11 cellular contexts compared by ENCODE assay signal in genomic region chr5:61313960-61314681, GRCh38. TPM values are rescaled to one million over a fixed set of nuclear protein-coding genes. Genes with fewer than 3 reads are reported as not detected.
A peak's percentile ranks its signal among the peaks of the same experiment; 100 is the strongest.
DNase-seq lines count a peak whose midpoint lies in the region; ATAC-seq and TF ChIP-seq lines count a peak whose summit lies in the region.
"Had no signal": no experiment of that assay in that cellular context is flagged by ENCODE, and none has a peak within 500 bp of the region (broad histone marks: within the 10 kb centered on the region; RNA-seq: fewer than 3 reads in every experiment).

No MANE protein-coding gene starts in this region.

- CTCF ChIA-PET in BJ (lab: Yijun Ruan, JAX): interaction anchor here (0.8 to 1.1 kb wide), 3 partner anchors 9 to 258 kb away, joined by 3 to 4 read pairs (median 4); no protein-coding TSS in a partner anchor

- peaks cover 7% of the 10 kb centered on the region for H3K4me1 Mint-ChIP-seq in GM23338

- no peaks in the 10 kb centered on the region for H3K9me3 Mint-ChIP-seq in GM23338

- no peaks in the 10 kb centered on the region for H3K9me2 ChIP-seq in GM23338 (ENCODE audit: insufficient read depth)

- no peak overlapping the region for H3K27ac Mint-ChIP-seq in GM23338

- H3F3A ChIP-seq in GM23338 (replicated peaks; ENCODE audit: low read depth): no peaks in the 10 kb centered on the region

- H3K9me3 ChIP-seq in mesodermal cell (ENCODE audit: control insufficient read depth, low read length): no peaks in the 10 kb centered on the region
- H3K9me3 ChIP-seq: neutrophil had no signal

- H3K27ac ChIP-seq in mesodermal cell (ENCODE audit: low read depth, low read length, severe bottlenecking): peak overlapping the region; percentile 88
- H3K27ac ChIP-seq in GM23338 (ENCODE audit: low read depth): no peak overlapping the region
- H3K27ac ChIP-seq: neutrophil had no signal

- H3K36me3 ChIP-seq in BJ (ENCODE audit: control insufficient read depth, insufficient read depth, low read length) (no peaks in the 10 kb centered on the region), mesodermal cell (ENCODE audit: control insufficient read depth, insufficient read depth, low read length) (no peaks in the 10 kb centered on the region), GM23338 (ENCODE audit: insufficient read depth) (no peaks in the 10 kb centered on the region)
- H3K36me3 ChIP-seq: neutrophil had no signal

- H3K4me3 ChIP-seq in BJ (ENCODE audit: low read depth, low read length): no peak overlapping the region
- H3K4me3 ChIP-seq in mesodermal cell (ENCODE audit: extremely low read depth, insufficient read depth, low read length, poor library complexity, severe bottlenecking): no peak overlapping the region
- H3K4me3 ChIP-seq in GM23338: no peak overlapping the region

- H3K27me3 ChIP-seq in BJ (ENCODE audit: control insufficient read depth, insufficient read depth, low read length): no peaks in the 10 kb centered on the region
- peaks cover 42% of the 10 kb centered on the region for H3K27me3 ChIP-seq in GM23338 (ENCODE audit: insufficient read depth)
- H3K27me3 ChIP-seq: neutrophil had no signal

- peaks cover 15% of the 10 kb centered on the region for H3K27me3 Mint-ChIP-seq in GM23338 (ENCODE audit: insufficient read depth, low read depth, poor library complexity)

- H3K79me2 ChIP-seq in GM23338 (replicated peaks; ENCODE audit: insufficient read depth): no peaks in the 10 kb centered on the region

- H2AFZ ChIP-seq in GM23338: no peak overlapping the region

- POLR2A ChIA-PET in BJ (lab: Charles Lee): no interaction called here

- 100% methylated on average over 1 of the region's 1 CpG for WGBS in mesodermal cell (ENCODE audit: insufficient coverage in 2 of 2), 2 experiments

- no peak overlapping the region for H3K4me2 ChIP-seq in GM23338

- H4K20me1 ChIP-seq in GM23338 (replicated peaks; ENCODE audit: insufficient read depth): no peaks in the 10 kb centered on the region

- no peak for TF ChIP-seq CTCF in BJ (IDR thresholded peaks at IDR 0.05; ENCODE audit: insufficient read depth, low read depth, low read length)
- no peak for TF ChIP-seq CTCF in GM23338 (conservative IDR thresholded peaks at IDR 0.05; ENCODE audit: low read depth in 2 of 2)

- H3K4me1 ChIP-seq in mesodermal cell (ENCODE audit: control insufficient read depth, insufficient read depth, low read length, poor library complexity, severe bottlenecking): peaks cover 24% of the 10 kb centered on the region
- peaks cover 3% of the 10 kb centered on the region; the same call in 1 of the 2 replicates for H3K4me1 ChIP-seq in GM23338 (ENCODE audit: insufficient read depth)

- DNase-seq in BJ (ENCODE audit: low read depth) (peak; percentile 52), Kasumi-1 (lab: John Stamatoyannopoulos, UW) (peak; percentile 67 to 86), astrocyte of the hippocampus (ENCODE audit: low read depth, low spot score) (peak; percentile 81), NCI-H345 (lab: John Stamatoyannopoulos, UW) (no peak), GM23338 (ENCODE audit: low spot score) (no peak), SK-N-DZ (ENCODE audit: low spot score) (no peak)
- DNase-seq: activated T-cell treated with anti-CD3 and anti-CD28 coated beads, Interleukin-2, amount 50 U/mL, for 1 hour; SHP77 had no signal

- no peaks in the 10 kb centered on the region for H3K36me3 Mint-ChIP-seq in GM23338 (ENCODE audit: low read depth)

- no peak for ATAC-seq in HG02588 (IDR thresholded peaks at IDR 0.05; ENCODE audit: unreplicated experiment)
- no peak for ATAC-seq in GM23338

- H3K4me3 Mint-ChIP-seq in GM23338: no peak overlapping the region

TF ChIP-seq in GM23338, 12 proteins besides CTCF, POLR2A, EP300 and RAD21 (continues in another document):
- TF ChIP-seq ZNF331 (CRISPR knock-in tag; IDR thresholded peaks at IDR 0.05; ENCODE audit: low read depth): no peak
- TF ChIP-seq POLR2AphosphoS5 (IDR thresholded peaks at IDR 0.05; ENCODE audit: low read depth): no peak
- TF ChIP-seq NANOG (IDR thresholded peaks at IDR 0.05; ENCODE audit: borderline replicate concordance): no peak
- TF ChIP-seq EZH2phosphoT487 (IDR thresholded peaks at IDR 0.05; ENCODE audit: unreplicated experiment): no peak
- TF ChIP-seq ZNF462 (CRISPR knock-in tag; IDR thresholded peaks at IDR 0.05): no peak
- no peak for TF ChIP-seq ETS1 (IDR thresholded peaks at IDR 0.05)

RNA-seq across cellular contexts. Expression of gene ZSWIM6, which starts 17.9 kb away (rescaled TPM):
- polyA plus RNA-seq in BJ (2011; rRNA removed) (11.1 and 11.8 TPM in 2 replicates), GM23338 (2016; fragmentation: Nextera tagmentation; extraction: Ambion mirVana) (3.8 and 3.9 TPM in 2 replicates)
- polyA minus RNA-seq in BJ (2011; rRNA and poly(A)+ RNA removed): 22.9 and 28.0 TPM in 2 replicates
- 28.0 TPM for polyA plus RNA-seq in mesodermal cell (2013, experiment 1 of 2)
- 24.4 TPM for polyA plus RNA-seq in mesodermal cell (2013, experiment 2 of 2)
- 6.0 and 6.6 TPM in 2 replicates for total RNA-seq in GM23338 (2014; rRNA removed; shearing (Covaris generic))
- polyA plus RNA-seq in SK-N-DZ (2014; cell fraction: cytosol; rRNA removed): 18.2 and 19.6 TPM in 2 replicates
- polyA plus RNA-seq in SK-N-DZ (2014; cell fraction: nucleus; rRNA removed): 34.6 and 46.9 TPM in 2 replicates

Comparison
In these comparisons a context has a peak if more than half of its experiments do, and no peak if none do; other contexts are left out.
1. DNase-seq: peak in BJ (single experiment), Kasumi-1 (2 of 2) and astrocyte of the hippocampus (single experiment); none in NCI-H345 (single experiment), GM23338 (single experiment) and SK-N-DZ (single experiment).